In the genomic region with DNA sequence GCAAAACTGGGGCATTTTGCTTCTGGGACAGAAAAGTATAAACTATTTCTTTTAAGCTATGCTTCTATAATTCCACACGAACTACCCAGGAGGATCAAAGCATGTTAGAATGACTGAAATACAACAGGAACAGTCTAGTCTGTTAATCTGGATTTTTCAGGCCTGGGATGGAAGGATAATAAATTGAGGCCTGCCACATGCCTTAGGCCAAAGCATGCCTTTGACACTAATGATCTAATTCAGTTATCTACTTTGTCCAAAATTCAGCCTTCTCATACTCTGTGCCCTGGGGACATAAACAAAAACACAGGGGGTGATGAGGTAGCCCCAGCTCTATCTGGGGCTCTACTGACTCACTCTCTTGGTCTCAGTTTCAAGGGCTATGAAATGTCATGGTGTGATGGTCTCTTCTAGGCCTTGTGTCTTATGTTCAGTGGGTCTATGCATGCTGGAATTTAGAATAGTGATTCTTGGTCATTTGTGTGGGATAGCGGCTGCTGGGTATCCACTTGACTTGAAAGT, we compare ENCODE assay signal across 1 cellular context.
TF ChIP-seq lines count a peak whose summit lies in the region.

No MANE protein-coding gene starts in this region.

TF ChIP-seq in GM12878, 131 proteins besides CTCF, POLR2A, EP300 and RAD21 (continued from another document):
- TF ChIP-seq SUPT20H (IDR thresholded peaks at IDR 0.05; ENCODE audit: borderline replicate concordance, control insufficient read depth, low read depth, low read length) = no peak
- TF ChIP-seq, protein P1, sequence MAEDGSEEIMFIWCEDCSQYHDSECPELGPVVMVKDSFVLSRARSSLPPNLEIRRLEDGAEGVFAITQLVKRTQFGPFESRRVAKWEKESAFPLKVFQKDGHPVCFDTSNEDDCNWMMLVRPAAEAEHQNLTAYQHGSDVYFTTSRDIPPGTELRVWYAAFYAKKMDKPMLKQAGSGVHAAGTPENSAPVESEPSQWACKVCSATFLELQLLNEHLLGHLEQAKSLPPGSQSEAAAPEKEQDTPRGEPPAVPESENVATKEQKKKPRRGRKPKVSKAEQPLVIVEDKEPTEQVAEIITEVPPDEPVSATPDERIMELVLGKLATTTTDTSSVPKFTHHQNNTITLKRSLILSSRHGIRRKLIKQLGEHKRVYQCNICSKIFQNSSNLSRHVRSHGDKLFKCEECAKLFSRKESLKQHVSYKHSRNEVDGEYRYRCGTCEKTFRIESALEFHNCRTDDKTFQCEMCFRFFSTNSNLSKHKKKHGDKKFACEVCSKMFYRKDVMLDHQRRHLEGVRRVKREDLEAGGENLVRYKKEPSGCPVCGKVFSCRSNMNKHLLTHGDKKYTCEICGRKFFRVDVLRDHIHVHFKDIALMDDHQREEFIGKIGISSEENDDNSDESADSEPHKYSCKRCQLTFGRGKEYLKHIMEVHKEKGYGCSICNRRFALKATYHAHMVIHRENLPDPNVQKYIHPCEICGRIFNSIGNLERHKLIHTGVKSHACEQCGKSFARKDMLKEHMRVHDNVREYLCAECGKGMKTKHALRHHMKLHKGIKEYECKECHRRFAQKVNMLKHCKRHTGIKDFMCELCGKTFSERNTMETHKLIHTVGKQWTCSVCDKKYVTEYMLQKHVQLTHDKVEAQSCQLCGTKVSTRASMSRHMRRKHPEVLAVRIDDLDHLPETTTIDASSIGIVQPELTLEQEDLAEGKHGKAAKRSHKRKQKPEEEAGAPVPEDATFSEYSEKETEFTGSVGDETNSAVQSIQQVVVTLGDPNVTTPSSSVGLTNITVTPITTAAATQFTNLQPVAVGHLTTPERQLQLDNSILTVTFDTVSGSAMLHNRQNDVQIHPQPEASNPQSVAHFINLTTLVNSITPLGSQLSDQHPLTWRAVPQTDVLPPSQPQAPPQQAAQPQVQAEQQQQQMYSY (CRISPR knock-in tag; IDR thresholded peaks at IDR 0.05) = no peak
- no peak for TF ChIP-seq SMC3 (IDR thresholded peaks at IDR 0.05; ENCODE audit: borderline replicate concordance, low read length)
- no peak for TF ChIP-seq NRF1 (conservative IDR thresholded peaks at IDR 0.05; ENCODE audit: low read depth, low read length)
- no peak for TF ChIP-seq ZZZ3 (IDR thresholded peaks at IDR 0.05; ENCODE audit: control insufficient read depth, insufficient read length, low read depth)
- no peak for TF ChIP-seq YY1 (IDR thresholded peaks at IDR 0.05; ENCODE audit: low read depth, low read length)
- TF ChIP-seq, protein P2, sequence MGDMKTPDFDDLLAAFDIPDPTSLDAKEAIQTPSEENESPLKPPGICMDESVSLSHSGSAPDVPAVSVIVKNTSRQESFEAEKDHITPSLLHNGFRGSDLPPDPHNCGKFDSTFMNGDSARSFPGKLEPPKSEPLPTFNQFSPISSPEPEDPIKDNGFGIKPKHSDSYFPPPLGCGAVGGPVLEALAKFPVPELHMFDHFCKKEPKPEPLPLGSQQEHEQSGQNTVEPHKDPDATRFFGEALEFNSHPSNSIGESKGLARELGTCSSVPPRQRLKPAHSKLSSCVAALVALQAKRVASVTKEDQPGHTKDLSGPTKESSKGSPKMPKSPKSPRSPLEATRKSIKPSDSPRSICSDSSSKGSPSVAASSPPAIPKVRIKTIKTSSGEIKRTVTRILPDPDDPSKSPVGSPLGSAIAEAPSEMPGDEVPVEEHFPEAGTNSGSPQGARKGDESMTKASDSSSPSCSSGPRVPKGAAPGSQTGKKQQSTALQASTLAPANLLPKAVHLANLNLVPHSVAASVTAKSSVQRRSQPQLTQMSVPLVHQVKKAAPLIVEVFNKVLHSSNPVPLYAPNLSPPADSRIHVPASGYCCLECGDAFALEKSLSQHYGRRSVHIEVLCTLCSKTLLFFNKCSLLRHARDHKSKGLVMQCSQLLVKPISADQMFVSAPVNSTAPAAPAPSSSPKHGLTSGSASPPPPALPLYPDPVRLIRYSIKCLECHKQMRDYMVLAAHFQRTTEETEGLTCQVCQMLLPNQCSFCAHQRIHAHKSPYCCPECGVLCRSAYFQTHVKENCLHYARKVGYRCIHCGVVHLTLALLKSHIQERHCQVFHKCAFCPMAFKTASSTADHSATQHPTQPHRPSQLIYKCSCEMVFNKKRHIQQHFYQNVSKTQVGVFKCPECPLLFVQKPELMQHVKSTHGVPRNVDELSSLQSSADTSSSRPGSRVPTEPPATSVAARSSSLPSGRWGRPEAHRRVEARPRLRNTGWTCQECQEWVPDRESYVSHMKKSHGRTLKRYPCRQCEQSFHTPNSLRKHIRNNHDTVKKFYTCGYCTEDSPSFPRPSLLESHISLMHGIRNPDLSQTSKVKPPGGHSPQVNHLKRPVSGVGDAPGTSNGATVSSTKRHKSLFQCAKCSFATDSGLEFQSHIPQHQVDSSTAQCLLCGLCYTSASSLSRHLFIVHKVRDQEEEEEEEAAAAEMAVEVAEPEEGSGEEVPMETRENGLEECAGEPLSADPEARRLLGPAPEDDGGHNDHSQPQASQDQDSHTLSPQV (IDR thresholded peaks at IDR 0.05) = no peak
- TF ChIP-seq BMI1 (IDR thresholded peaks at IDR 0.05; ENCODE audit: borderline replicate concordance) = no peak
- no peak for TF ChIP-seq TCF3 (IDR thresholded peaks at IDR 0.05; ENCODE audit: borderline replicate concordance, insufficient read depth, low read depth, low read length)
- TF ChIP-seq SRF (IDR thresholded peaks at IDR 0.05; ENCODE audit: low read depth in 2 of 2, low read length in 2 of 2) = no peak
- no peak for TF ChIP-seq SIN3A (IDR thresholded peaks at IDR 0.05; ENCODE audit: low read depth, low read length)
- TF ChIP-seq SMAD5 (IDR thresholded peaks at IDR 0.05; ENCODE audit: low read depth) = no peak
